In the genomic region with DNA sequence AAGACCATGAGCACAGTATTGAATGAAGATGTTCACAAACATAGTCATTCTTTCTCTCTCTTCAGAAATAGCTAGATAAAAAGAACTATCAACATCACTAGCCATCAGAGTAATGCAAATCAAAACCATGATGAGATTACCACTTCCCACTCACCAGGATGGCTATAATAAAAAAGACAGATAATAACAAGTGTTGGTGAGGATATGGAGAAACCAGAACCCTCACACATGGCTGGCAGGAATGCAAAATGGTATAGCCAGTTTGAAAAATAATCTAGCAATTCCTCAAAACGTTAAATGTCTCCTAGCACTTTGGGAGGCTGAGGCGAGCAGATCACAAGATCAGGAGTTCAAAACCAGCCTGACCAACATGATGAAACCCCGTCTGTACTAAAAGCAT, we compare ENCODE assay signal across 8 cellular contexts.
"Had no signal": no experiment of that assay in that cellular context is flagged by ENCODE, and none has a peak within 500 bp of the region (broad histone marks: within the 10 kb centered on the region; RNA-seq: fewer than 3 reads in every experiment).

No MANE protein-coding gene starts in this region.

- DNase-seq: GM23248, GOT3, H7, IMR-90 had no signal

- H2AFZ ChIP-seq: GM23248 had no signal

- H3K9me3 ChIP-seq: HAP-1 had no signal

- H3K9ac ChIP-seq: GM23248 had no signal

- H3K36me3 ChIP-seq: HAP-1 had no signal

- H3K4me3 ChIP-seq: GM23248, HAP-1, K562 had no signal

- ATAC-seq: HCT116, K562 had no signal

- H3K27ac ChIP-seq: GM23248, HL-60 had no signal
